Comparison of ENCODE assay signal across 25 cellular contexts in genomic region chr6:147776631-147777030, GRCh38.
"Had no signal": no experiment of that assay in that cellular context is flagged by ENCODE, and none has a peak within 500 bp of the region (broad histone marks: within the 10 kb centered on the region; RNA-seq: fewer than 3 reads in every experiment).

No MANE protein-coding gene starts in this region.

- DNase-seq: naive thymus-derived CD8-positive, alpha-beta T cell; nephron progenitor cell; nucleus accumbens; pancreas; right cardiac atrium; right lobe of liver; sigmoid colon; small intestine; stimulated activated CD4-positive, alpha-beta T cell treated with anti-CD3 and anti-CD28 coated beads, Interleukin-15, amount 100 ng/mL, for 24 hours; stimulated activated CD4-positive, alpha-beta T cell treated with anti-CD3 and anti-CD28 coated beads, Interleukin-2, amount 100 ng/mL, for 24 hours; stimulated activated CD4-positive, alpha-beta T cell treated with anti-CD3 and anti-CD28 coated beads, Interleukin-2, amount 100 ng/mL, for 48 hours; stimulated activated CD4-positive, alpha-beta T cell treated with anti-CD3 and anti-CD28 coated beads, Interleukin-4, amount 100 ng/mL, for 24 hours; stimulated activated naive CD4-positive, alpha-beta T cell; stimulated activated naive CD8-positive, alpha-beta T cell treated with anti-CD3 and anti-CD28 coated beads, Interleukin-15, amount 100 ng/mL, for 72 hours; stimulated activated naive CD8-positive, alpha-beta T cell treated with anti-CD3 and anti-CD28 coated beads, Interleukin-15, Interleukin-2, amounts not matched to agents 100 U/mL and 50 U/mL, for 24 hours; substantia nigra; testis; tibial artery; transverse colon; upper lobe of right lung; uterus had no signal

- H3K4me3 ChIP-seq: pancreas, prostate gland, right lobe of liver, sigmoid colon, suprapubic skin, testis, tibial artery, transverse colon, upper lobe of right lung, uterus had no signal

- ATAC-seq: naive thymus-derived CD8-positive, alpha-beta T cell; natural killer cell treated with Interleukin-12 subunit alpha and Interleukin-12 subunit beta and Interleukin-15 and Interleukin-18, amount 100 ng/mL, for 72 hours; pancreas; right cardiac atrium; stimulated activated memory B cell treated with anti-CD40 and anti-IgM and Interleukin-4, amounts not matched to agents 10 μg/mL and 1 μg/mL and 100 μg/mL, for 72 hours; stimulated activated naive CD8-positive, alpha-beta T cell treated with anti-CD3 and anti-CD28 coated beads, Interleukin-15, amount 100 ng/mL, for 72 hours; stimulated activated naive CD8-positive, alpha-beta T cell treated with anti-CD3 and anti-CD28 coated beads, Interleukin-15, Interleukin-2, amounts not matched to agents 100 U/mL and 50 U/mL, for 24 hours; upper lobe of right lung had no signal
